ENCODE assay signal across 8 cellular contexts in the genomic region with DNA sequence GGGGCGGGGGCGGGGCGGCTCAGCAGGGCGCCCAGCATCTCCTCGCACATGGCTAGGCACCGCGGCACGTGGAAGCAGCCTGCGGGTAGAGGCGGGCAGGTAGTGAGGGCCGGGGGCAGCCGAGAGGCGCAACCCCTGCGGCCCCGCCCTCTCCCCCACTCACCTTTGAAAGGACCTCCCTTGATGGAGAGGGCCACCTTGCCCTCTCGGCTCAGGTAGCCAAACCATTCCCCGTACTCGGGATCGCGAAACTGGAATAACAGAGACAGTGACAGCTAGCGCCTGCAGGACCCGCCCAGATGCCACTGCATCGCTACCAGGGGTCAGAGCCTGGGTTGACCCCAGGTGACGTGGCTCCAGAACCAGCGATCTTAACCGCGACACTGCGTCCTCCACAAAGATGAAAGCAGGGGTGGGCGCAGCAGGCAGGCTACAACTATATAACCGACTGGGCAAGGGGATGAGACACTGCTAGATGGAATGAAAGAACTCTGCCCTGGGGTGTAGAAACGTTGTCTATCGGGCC. TPM values are rescaled to one million over a fixed set of nuclear protein-coding genes. Genes with fewer than 3 reads are reported as not detected.
DNase-seq lines count a peak whose midpoint lies in the region; TF ChIP-seq lines count a peak whose summit lies in the region.

No MANE protein-coding gene starts in this region.

- H3K4me3 ChIP-seq in GM12864 (ENCODE audit: low read depth, low read length) (peak overlapping the region; percentile 49), liver (ENCODE audit: low read depth in 1 of 3, low read length in 3 of 3) (peak overlapping the region; percentile 7 to 90 (median 39))

- peaks cover 5% of the 10 kb centered on the region; the same call in 1 of the 2 replicates for H3K36me3 Mint-ChIP-seq in HFFc6 (ENCODE audit: low read depth)
- peaks cover 25% of the 10 kb centered on the region for H3K36me3 Mint-ChIP-seq in activated T-helper 2 cell treated with anti-CD3 and anti-CD28 coated beads, Interferon-gamma antibody, Interleukin-2, Interleukin-4, amounts not matched to agents 10 μg/mL and 5 μg/mL and 100 μg/mL, durations not matched to agents 14 hours and 24 hours and 36 hours (ENCODE audit: low read depth)

- no peak for TF ChIP-seq RAD21 in liver (IDR thresholded peaks at IDR 0.05)

- no peaks in the 10 kb centered on the region for H3K4me1 Mint-ChIP-seq in HFFc6 (ENCODE audit: low read depth)
- peaks cover 2% of the 10 kb centered on the region for H3K4me1 Mint-ChIP-seq in activated T-helper 2 cell treated with anti-CD3 and anti-CD28 coated beads, Interferon-gamma antibody, Interleukin-2, Interleukin-4, amounts not matched to agents 10 μg/mL and 5 μg/mL and 100 μg/mL, durations not matched to agents 14 hours and 24 hours and 36 hours (ENCODE audit: low read depth)

- TF ChIP-seq CTCF in GM12864 (IDR thresholded peaks at IDR 0.05; ENCODE audit: low read depth, low read length, missing control alignments) (no peak), HFFc6 (IDR thresholded peaks at IDR 0.05) (no peak), liver (IDR thresholded peaks at IDR 0.05; ENCODE audit: low read depth, low read length, missing input control) (no peak)

- H3K27me3 ChIP-seq in liver (ENCODE audit: control insufficient read depth in 4 of 4, insufficient read depth in 4 of 4, low read length in 3 of 4): no peaks in the 10 kb centered on the region

- WGBS in liver: 7% methylated on average over 32 of the region's 32 CpGs

- no peak overlapping the region for H3K27ac Mint-ChIP-seq in HFFc6
- peak overlapping the region; percentile 42 for H3K27ac Mint-ChIP-seq in activated T-helper 2 cell treated with anti-CD3 and anti-CD28 coated beads, Interferon-gamma antibody, Interleukin-2, Interleukin-4, amounts not matched to agents 10 μg/mL and 5 μg/mL and 100 μg/mL, durations not matched to agents 14 hours and 24 hours and 36 hours

- DNase-seq in GM12864 (ENCODE audit: low read depth) (no peak), HFFc6 (no peak), iPS-NIHi11 (ENCODE audit: low spot score) (no peak), posterior cingulate gyrus (no peak), NCI-H82 (lab: John Stamatoyannopoulos, UW) (no peak)
- no peak for DNase-seq in activated T-helper 2 cell treated with anti-CD3 and anti-CD28 coated beads, Interferon-gamma antibody, Interleukin-2, Interleukin-4, amounts not matched to agents 10 μg/mL and 5 μg/mL and 100 μg/mL, durations not matched to agents 14 hours and 24 hours and 36 hours (ENCODE audit: low spot score)
- no peak for DNase-seq in stimulated activated CD4-positive, alpha-beta T cell treated with anti-CD3 and anti-CD28 coated beads, Interleukin-15, amount 100 ng/mL, for 24 hours

- peak overlapping the region; percentile 62; the same call in 1 of the 2 replicates for H3K4me3 Mint-ChIP-seq in HFFc6
- peak overlapping the region; percentile 67 for H3K4me3 Mint-ChIP-seq in activated T-helper 2 cell treated with anti-CD3 and anti-CD28 coated beads, Interferon-gamma antibody, Interleukin-2, Interleukin-4, amounts not matched to agents 10 μg/mL and 5 μg/mL and 100 μg/mL, durations not matched to agents 14 hours and 24 hours and 36 hours (ENCODE audit: low read depth)

- H3K9me3 ChIP-seq in liver (ENCODE audit: control insufficient read depth in 4 of 4, low read length in 3 of 4): no peaks in the 10 kb centered on the region

- H3K27ac ChIP-seq in liver (ENCODE audit: low read depth in 1 of 2, low read length in 2 of 2): no peak overlapping the region

- H3K4me1 ChIP-seq in liver (ENCODE audit: control insufficient read depth in 4 of 4, insufficient read depth in 4 of 4, low read length in 3 of 4): peaks cover 0 to 14% (median 9%) of the 10 kb centered on the region in 4 donors

- no peak overlapping the region for H3K9ac ChIP-seq in liver (ENCODE audit: low read depth in 1 of 2, low read length in 2 of 2)

- H3K9me3 Mint-ChIP-seq in HFFc6: no peaks in the 10 kb centered on the region
- no peaks in the 10 kb centered on the region for H3K9me3 Mint-ChIP-seq in activated T-helper 2 cell treated with anti-CD3 and anti-CD28 coated beads, Interferon-gamma antibody, Interleukin-2, Interleukin-4, amounts not matched to agents 10 μg/mL and 5 μg/mL and 100 μg/mL, durations not matched to agents 14 hours and 24 hours and 36 hours

- peaks cover 2% of the 10 kb centered on the region for H3K27me3 Mint-ChIP-seq in HFFc6 (ENCODE audit: insufficient read depth)
- no peaks in the 10 kb centered on the region for H3K27me3 Mint-ChIP-seq in activated T-helper 2 cell treated with anti-CD3 and anti-CD28 coated beads, Interferon-gamma antibody, Interleukin-2, Interleukin-4, amounts not matched to agents 10 μg/mL and 5 μg/mL and 100 μg/mL, durations not matched to agents 14 hours and 24 hours and 36 hours (ENCODE audit: low read depth)

- intact Hi-C loops in activated T-helper 2 cell treated with anti-CD3 and anti-CD28 coated beads, Interferon-gamma antibody, Interleukin-2, Interleukin-4, amounts not matched to agents 10 μg/mL and 5 μg/mL and 100 μg/mL, durations not matched to agents 14 hours and 24 hours and 36 hours (cut with micrococcal nuclease): no loop called here
- intact Hi-C loops in posterior cingulate gyrus (cut with DNase I): no loop called here

- H3K36me3 ChIP-seq in liver (ENCODE audit: control insufficient read depth in 4 of 4, insufficient read depth in 3 of 4, low read depth in 1 of 4, low read length in 3 of 4): peaks cover 0 to 11% (median under 1%) of the 10 kb centered on the region in 4 donors

TF ChIP-seq in liver, 16 proteins besides CTCF, POLR2A, EP300 and RAD21:
- TF ChIP-seq, protein P1, sequence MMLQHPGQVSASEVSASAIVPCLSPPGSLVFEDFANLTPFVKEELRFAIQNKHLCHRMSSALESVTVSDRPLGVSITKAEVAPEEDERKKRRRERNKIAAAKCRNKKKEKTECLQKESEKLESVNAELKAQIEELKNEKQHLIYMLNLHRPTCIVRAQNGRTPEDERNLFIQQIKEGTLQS (IDR thresholded peaks at IDR 0.05): no peak
- TF ChIP-seq SP1 (IDR thresholded peaks at IDR 0.05) (peak; percentile 7), NR2F2 (IDR thresholded peaks at IDR 0.05) (no peak), JUND (IDR thresholded peaks at IDR 0.05) (no peak), RXRA (IDR thresholded peaks at IDR 0.05) (peak in 1 of 2 donors; percentile 47)

RNA-seq across cellular contexts. Expression of a gene that starts 0.6 kb away (rescaled TPM):
- total RNA-seq in HFFc6 (2021; fragmentation: NEBNext Ultra II Directional; extraction: Animal tissue kit (Norgen Biotek cat#: 25700)): 100 to 1,000 TPM; 130 to 160 (median 146) TPM
- total RNA-seq in activated T-helper 2 cell treated with anti-CD3 and anti-CD28 coated beads, Interferon-gamma antibody, Interleukin-2, Interleukin-4, amounts not matched to agents 10 μg/mL and 5 μg/mL and 100 μg/mL, durations not matched to agents 14 hours and 24 hours and 36 hours: 127 and 128 TPM in 2 replicates
- 10 to 100 TPM; 20.5 to 30.6 TPM for total RNA-seq in liver
- polyA plus RNA-seq in liver: 10 to 100 TPM; 58.2 to 58.8 TPM

RNA-seq across cellular contexts. Expression of a gene that starts 9.1 kb away (rescaled TPM):
- total RNA-seq in HFFc6 (2021; fragmentation: NEBNext Ultra II Directional; extraction: Animal tissue kit (Norgen Biotek cat#: 25700)): under 1 TPM in 4 of 6 experiments, not detected in 2; 0.23 to 0.75 (median 0.40) TPM
- 11.4 and 12.4 TPM in 2 replicates for total RNA-seq in activated T-helper 2 cell treated with anti-CD3 and anti-CD28 coated beads, Interferon-gamma antibody, Interleukin-2, Interleukin-4, amounts not matched to agents 10 μg/mL and 5 μg/mL and 100 μg/mL, durations not matched to agents 14 hours and 24 hours and 36 hours
- 1 to 10 TPM; 7.5 to 7.9 TPM for total RNA-seq in liver
- 1 to 10 TPM; 1.0 to 6.4 TPM for polyA plus RNA-seq in liver

RNA-seq across cellular contexts. Expression of a gene that starts 9.3 kb away (rescaled TPM):
- under 1 TPM; 0.18 to 0.63 (median 0.48) TPM for total RNA-seq in HFFc6 (2021; fragmentation: NEBNext Ultra II Directional; extraction: Animal tissue kit (Norgen Biotek cat#: 25700))
- 128 and 135 TPM in 2 replicates for total RNA-seq in activated T-helper 2 cell treated with anti-CD3 and anti-CD28 coated beads, Interferon-gamma antibody, Interleukin-2, Interleukin-4, amounts not matched to agents 10 μg/mL and 5 μg/mL and 100 μg/mL, durations not matched to agents 14 hours and 24 hours and 36 hours
- total RNA-seq in liver: 10 to 100 TPM; 12.5 to 28.1 TPM
- polyA plus RNA-seq in liver: 1 to 10 TPM; 3.3 to 8.0 TPM

RNA-seq across cellular contexts. Expression of a gene that starts 30.9 kb away (rescaled TPM):
- not detected for total RNA-seq in HFFc6 (2021; fragmentation: NEBNext Ultra II Directional; extraction: Animal tissue kit (Norgen Biotek cat#: 25700))
- total RNA-seq in activated T-helper 2 cell treated with anti-CD3 and anti-CD28 coated beads, Interferon-gamma antibody, Interleukin-2, Interleukin-4, amounts not matched to agents 10 μg/mL and 5 μg/mL and 100 μg/mL, durations not matched to agents 14 hours and 24 hours and 36 hours: not detected in 2 replicates
- not detected for total RNA-seq in liver
- polyA plus RNA-seq in liver: under 1 TPM in 1 of 2 donors, not detected in 1; 0.05 TPM

RNA-seq across cellular contexts. Expression of a gene that starts 36.2 kb away (rescaled TPM):
- total RNA-seq in HFFc6 (2021; fragmentation: NEBNext Ultra II Directional; extraction: Animal tissue kit (Norgen Biotek cat#: 25700)): 10 to 100 TPM; 52.1 to 62.1 (median 59.0) TPM
- total RNA-seq in activated T-helper 2 cell treated with anti-CD3 and anti-CD28 coated beads, Interferon-gamma antibody, Interleukin-2, Interleukin-4, amounts not matched to agents 10 μg/mL and 5 μg/mL and 100 μg/mL, durations not matched to agents 14 hours and 24 hours and 36 hours: 107 and 108 TPM in 2 replicates
- 10 to 100 TPM; 15.6 to 26.9 TPM for total RNA-seq in liver
- polyA plus RNA-seq in liver: 10 to 100 TPM in 1 of 2 donors, 1 to 10 TPM in 1; 7.9 to 12.1 TPM

Comparison
In these comparisons a context has a peak if more than half of its experiments do, and no peak if none do; other contexts are left out.
1. RNA of a gene that starts 9.3 kb away (total RNA-seq): 128 to 135 TPM in activated T-helper 2 cell treated with anti-CD3 and anti-CD28 coated beads, Interferon-gamma antibody, Interleukin-2, Interleukin-4, amounts not matched to agents 10 μg/mL and 5 μg/mL and 100 μg/mL, durations not matched to agents 14 hours and 24 hours and 36 hours and 12.5 to 28.1 TPM in liver; 0.18 to 0.63 TPM in HFFc6; every median in the first group is over 4 times any median in the second.